Comparison of ENCODE assay signal across 8 cellular contexts in the genomic region with DNA sequence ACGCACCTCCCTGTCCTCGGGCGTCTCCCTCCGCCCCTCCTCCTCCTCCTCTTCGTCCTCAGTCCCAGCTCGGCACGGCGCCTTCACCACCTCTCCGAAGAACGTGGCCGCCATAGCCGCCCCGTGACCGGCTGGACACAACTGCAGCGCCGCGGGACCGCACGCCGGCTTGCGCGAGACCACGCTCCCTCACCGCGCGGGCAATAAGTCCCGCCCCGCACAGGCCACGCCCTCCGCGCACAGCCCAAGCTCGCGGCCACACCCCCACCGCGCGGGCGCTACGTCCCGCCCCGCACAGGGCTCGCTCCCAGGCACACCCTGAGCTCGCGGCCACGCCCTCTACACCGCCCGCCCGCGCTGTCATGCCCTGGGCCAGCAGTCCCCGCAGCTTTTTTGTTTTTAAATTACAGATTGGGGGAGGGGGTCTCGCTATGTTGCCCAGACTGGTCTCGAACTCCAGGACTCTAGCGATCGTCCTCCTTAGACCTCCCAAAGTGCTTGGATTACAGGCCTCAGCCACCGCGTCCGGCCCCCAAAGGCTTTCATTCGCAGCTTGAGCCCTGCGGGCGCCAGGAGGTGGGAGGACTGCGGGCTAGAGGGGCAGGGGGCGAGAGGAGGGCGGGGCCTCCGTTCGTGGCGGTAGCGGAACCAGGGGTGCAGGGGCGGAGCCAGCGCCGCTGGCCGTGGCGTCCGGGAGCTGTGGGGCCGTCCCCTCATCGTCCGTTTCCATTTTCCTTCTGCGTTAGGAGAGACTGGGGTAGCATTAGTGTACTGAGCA. TPM values are rescaled to one million over a fixed set of nuclear protein-coding genes. Genes with fewer than 3 reads are reported as not detected.
DNase-seq lines count a peak whose midpoint lies in the region; ATAC-seq and TF ChIP-seq lines count a peak whose summit lies in the region.

A gene with protein sequence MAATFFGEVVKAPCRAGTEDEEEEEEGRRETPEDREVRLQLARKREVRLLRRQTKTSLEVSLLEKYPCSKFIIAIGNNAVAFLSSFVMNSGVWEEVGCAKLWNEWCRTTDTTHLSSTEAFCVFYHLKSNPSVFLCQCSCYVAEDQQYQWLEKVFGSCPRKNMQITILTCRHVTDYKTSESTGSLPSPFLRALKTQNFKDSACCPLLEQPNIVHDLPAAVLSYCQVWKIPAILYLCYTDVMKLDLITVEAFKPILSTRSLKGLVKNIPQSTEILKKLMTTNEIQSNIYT (minus strand): TSS at position 180 of the 778 bp plus-strand sequence. CDS start 66 bp downstream, at position 114.

- no peaks in the 10 kb centered on the region for H3K27me3 ChIP-seq in HAP-1 (ENCODE audit: low read depth)
- H3K27me3 ChIP-seq in MG63: no peaks in the 10 kb centered on the region

- H3K4me1 ChIP-seq in ES-I3 (ENCODE audit: insufficient read depth, low read length) (peaks cover 11% of the 10 kb centered on the region), HAP-1 (peaks cover 24% of the 10 kb centered on the region)

- H3K4me3 ChIP-seq in HAP-1: peak within 1 kb of the TSS; percentile 83
- H3K4me3 ChIP-seq in MG63: peak within 1 kb of the TSS; percentile 91

- peak within 1 kb of the TSS; percentile 93 to 95 for H3K27ac Mint-ChIP-seq in natural killer cell

- H3K4me1 Mint-ChIP-seq in natural killer cell: peaks cover 29 to 48% of the 10 kb centered on the region in 2 donors

- H3K36me3 ChIP-seq in ES-I3 (ENCODE audit: insufficient read depth, low read length) (peaks cover 6% of the 10 kb centered on the region), HAP-1 (replicated peaks) (peaks cover 25% of the 10 kb centered on the region), MG63 (peaks cover 29% of the 10 kb centered on the region)

- H3K9me3 ChIP-seq in ES-I3 (ENCODE audit: control insufficient read depth, insufficient read depth, low read length) (no peaks in the 10 kb centered on the region), HAP-1 (no peaks in the 10 kb centered on the region), MG63 (no peaks in the 10 kb centered on the region)

- TF ChIP-seq CTCF in natural killer cell (IDR thresholded peaks at IDR 0.05): no peak

- H3K36me3 Mint-ChIP-seq in natural killer cell: no peaks in the 10 kb centered on the region

- peak within 1 kb of the TSS; percentile 98 for H3K4me3 Mint-ChIP-seq in natural killer cell

- DNase-seq in HAP-1 (ENCODE audit: low spot score in 2 of 2): peak; percentile 87 to 96
- peak; percentile 96 for DNase-seq in MG63
- peak; percentile 85 to 94 for DNase-seq in SHP77 (lab: John Stamatoyannopoulos, UW)
- peak; percentile 92 for DNase-seq in activated effector memory CD4-positive, alpha-beta T cell treated with Interleukin-2 at 50 U/mL for 16 hours
- peak; percentile 89 for DNase-seq in fibroblast of peridontal ligament (ENCODE audit: extremely low read depth)
- DNase-seq in natural killer cell: peak; percentile 92
- peak; percentile 86 to 93 (median 91) for DNase-seq in stimulated activated naive CD4-positive, alpha-beta T cell (lab: John Stamatoyannopoulos, UW)

- peak within 1 kb of the TSS; percentile 86 for H3K9ac ChIP-seq in ES-I3 (ENCODE audit: low read depth, low read length)

- intact Hi-C loops in natural killer cell (cut with micrococcal nuclease): loop anchor here (1.0 to 5.0 kb wide), 3 partner anchors 129 to 264 kb away; a partner anchor contains a TSS

- H3K27me3 Mint-ChIP-seq in natural killer cell (ENCODE audit: low read depth in 2 of 2): no peaks in the 10 kb centered on the region

- in situ Hi-C loops in HAP-1 (cut with MboI; ENCODE audit: low sequenced_read_pairs): loop anchor here (10.0 kb wide), 1 partner anchor 261 kb away; a partner anchor contains a TSS

- H3K9me3 Mint-ChIP-seq in natural killer cell: no peaks in the 10 kb centered on the region

- ATAC-seq in natural killer cell: peak; percentile 88 to 98 (median 91)

RNA-seq across cellular contexts. Expression of the gene that starts here (rescaled TPM):
- 248 and 252 TPM in 2 replicates for total RNA-seq in MG63 (2014; rRNA removed; shearing (Covaris generic); ENCODE audit: low replicate concordance)
- 10 to 100 TPM; 11.3 to 12.1 (median 12.0) TPM for total RNA-seq in natural killer cell

Comparison
In these comparisons a context has a peak if more than half of its experiments do, and no peak if none do; other contexts are left out.
1. Peak in every context shown above with its lines: DNase-seq, ATAC-seq and H3K4me3 ChIP-seq.
2. RNA of the gene that starts here (total RNA-seq): 248 to 252 TPM in MG63; 11.3 to 12.1 TPM in natural killer cell; every median in the first group is over 10 times any median in the second.